In the genomic region with DNA sequence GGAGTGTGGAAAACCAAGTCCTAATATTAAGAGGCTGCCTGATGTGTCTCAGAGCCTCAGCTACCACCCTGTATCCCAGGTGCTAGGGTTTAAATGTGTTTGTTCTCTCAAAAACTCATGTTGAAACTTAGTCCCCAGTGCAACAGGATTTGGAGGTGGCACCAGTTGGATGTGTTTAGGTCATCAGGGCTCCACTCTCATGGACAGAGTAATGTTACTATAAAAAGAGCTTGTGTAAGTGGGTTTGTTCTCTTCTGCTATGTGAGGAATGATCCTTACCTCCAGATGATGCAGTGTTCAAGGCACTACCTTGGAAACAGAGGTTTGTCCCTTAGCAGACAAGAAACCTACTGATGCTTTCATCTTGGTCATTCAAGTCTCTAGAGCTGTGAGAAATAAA, we compare ENCODE assay signal across 6 cellular contexts.
"Had no signal": no experiment of that assay in that cellular context is flagged by ENCODE, and none has a peak within 500 bp of the region (broad histone marks: within the 10 kb centered on the region; RNA-seq: fewer than 3 reads in every experiment).

No MANE protein-coding gene starts in this region.

- H3K36me3 Mint-ChIP-seq: IgD-negative memory B cell had no signal

- ATAC-seq: GM23338 had no signal

- H3K27me3 Mint-ChIP-seq: IgD-negative memory B cell had no signal

- H3K4me3 Mint-ChIP-seq: GM23338, H9, HFFc6, IgD-negative memory B cell had no signal

- H3K4me3 ChIP-seq: GM23338 had no signal

- H3K4me2 ChIP-seq: GM23338 had no signal

- H3K4me1 Mint-ChIP-seq: GM23338, H9, IgD-negative memory B cell had no signal

- H3K27ac Mint-ChIP-seq: GM23338, H9, HFFc6, IgD-negative memory B cell had no signal

- H2AFZ ChIP-seq: GM23338 had no signal

- DNase-seq: H9, HCEC 1CT, HFFc6, KBM-7 had no signal

- H3K9me3 Mint-ChIP-seq: GM23338, H9 had no signal
